In genomic region chr10:93392111-93392510, GRCh38 we compare ENCODE assay signal across 18 cellular contexts.
"Had no signal": no experiment of that assay in that cellular context is flagged by ENCODE, and none has a peak within 500 bp of the region (broad histone marks: within the 10 kb centered on the region; RNA-seq: fewer than 3 reads in every experiment).

No MANE protein-coding gene starts in this region.

- H3K4me1 ChIP-seq: pancreas had no signal

- DNase-seq: activated CD4-positive, alpha-beta T cell treated with anti-CD3 and anti-CD28 coated beads for 4 hours; activated CD8-positive, alpha-beta memory T cell treated with anti-CD3 and anti-CD28 coated beads, Interleukin-2, amount 50 U/mL, for 4 hours; activated CD8-positive, alpha-beta T cell treated with anti-CD3 and anti-CD28 coated beads for 36 hours; activated gamma-delta T cell; activated T-cell treated with anti-CD3 and anti-CD28 coated beads, Interleukin-2, amount 50 U/mL, for 48 hours; amygdala; cerebellar nuclear complex; islet precursor cell; left lung; mucosa of descending colon; naive thymus-derived CD4-positive, alpha-beta T cell; pancreas; stimulated activated CD4-positive, alpha-beta T cell treated with anti-CD3 and anti-CD28 coated beads, Interleukin-1b, Interleukin-23, amount 100 ng/mL, for 48 hours; T-helper 17 cell; upper lobe of right lung had no signal

- H3K27me3 ChIP-seq: left lung, pancreas, upper lobe of right lung had no signal

- H3K27ac ChIP-seq: epithelial cell of prostate, left lung, pancreas, thoracic aorta, upper lobe of right lung had no signal

- FAIRE-seq: pancreas had no signal

- H3K9me3 ChIP-seq: left lung, mucosa of descending colon, pancreas, thoracic aorta, upper lobe of right lung had no signal

- H3K4me3 ChIP-seq: left lung, mucosa of descending colon, pancreas, thoracic aorta, upper lobe of right lung had no signal

- H3K36me3 ChIP-seq: pancreas had no signal

- ATAC-seq: activated CD8-positive, alpha-beta T cell treated with anti-CD3 and anti-CD28 coated beads for 36 hours; left lung; mucosa of descending colon; naive thymus-derived CD4-positive, alpha-beta T cell; pancreas; sciatic nerve; T-helper 17 cell; upper lobe of right lung had no signal
